In the genomic region with DNA sequence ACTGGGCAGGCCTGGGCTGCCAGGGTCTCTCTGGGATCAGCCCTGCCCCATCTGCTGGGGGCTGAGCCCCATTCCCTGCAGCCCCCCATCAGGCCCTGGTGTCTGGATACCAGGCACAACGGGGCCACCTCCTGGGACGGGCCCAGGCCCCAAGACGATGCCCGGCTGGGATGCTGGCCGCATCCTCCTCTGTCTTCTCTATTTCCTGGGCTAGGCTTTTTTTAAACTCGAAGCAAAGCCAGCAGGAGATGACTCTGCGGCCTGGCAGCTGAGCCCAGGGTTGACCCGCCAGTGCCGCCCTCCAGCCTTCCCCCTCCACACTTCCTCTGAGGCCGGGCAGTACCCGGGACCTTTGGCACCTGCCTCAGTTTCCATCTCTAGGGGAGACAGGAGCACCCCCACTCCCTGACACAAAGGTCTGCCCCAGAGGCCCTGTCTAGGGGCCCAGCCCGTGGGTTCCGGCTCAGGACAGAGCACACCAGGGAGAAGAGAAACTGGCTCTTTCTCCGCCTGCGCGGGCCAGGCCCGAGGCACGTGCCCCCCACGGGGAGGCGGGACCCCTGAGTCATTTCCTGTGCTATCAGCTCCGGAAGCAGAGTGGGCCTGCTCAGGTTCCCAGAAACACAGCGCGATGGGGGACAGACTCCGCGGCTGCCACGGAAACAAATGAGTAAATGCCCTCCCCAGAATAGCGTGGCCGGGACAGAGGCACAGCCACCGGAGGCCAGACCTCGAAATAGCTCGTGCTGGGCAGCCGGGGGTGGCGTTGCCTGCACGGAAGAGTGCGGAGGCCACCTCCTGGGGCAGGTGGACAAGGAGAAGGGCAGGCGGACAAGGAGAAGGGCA, we compare ENCODE assay signal across 8 cellular contexts.
DNase-seq lines count a peak whose midpoint lies in the region; ATAC-seq lines count a peak whose summit lies in the region.

No MANE protein-coding gene starts in this region.

- peak; percentile 80 for DNase-seq in SIG-M5 treated with dmso at 0.1 percent for 504 hours (lab: John Stamatoyannopoulos, UW; ENCODE audit: unreplicated experiment)
- peak; percentile 95 for DNase-seq in activated naive CD4-positive, alpha-beta T cell treated with anti-CD3 and anti-CD28 coated beads, Interleukin-2, amount 10 ng/mL, durations not matched to agents 7 days and 5 days
- DNase-seq in immature natural killer cell: peak; percentile 96 to 98 (median 97)
- peak; percentile 87 to 90 for DNase-seq in stimulated activated CD4-positive, alpha-beta T cell treated with anti-CD3 and anti-CD28 coated beads, Interleukin-1b, Interleukin-23, amount 100 ng/mL, for 1 hour (ENCODE audit: low read depth in 2 of 2)
- DNase-seq in AG08396 (ENCODE audit: low spot score): no peak
- no peak for DNase-seq in NCI-H1694 (lab: John Stamatoyannopoulos, UW)

- peaks cover 6% of the 10 kb centered on the region for H3K9me3 Mint-ChIP-seq in activated naive CD4-positive, alpha-beta T cell treated with anti-CD3 and anti-CD28 coated beads, Interleukin-2, amount 10 ng/mL, durations not matched to agents 7 days and 5 days
- H3K9me3 Mint-ChIP-seq in immature natural killer cell: peaks cover 0 to 3% (median under 1%) of the 10 kb centered on the region in 6 donors

- peak overlapping the region; percentile 85 for H3K4me3 Mint-ChIP-seq in activated naive CD4-positive, alpha-beta T cell treated with anti-CD3 and anti-CD28 coated beads, Interleukin-2, amount 10 ng/mL, durations not matched to agents 7 days and 5 days
- peak overlapping the region; percentile 90 to 99 (median 95) for H3K4me3 Mint-ChIP-seq in immature natural killer cell

- H3K27ac Mint-ChIP-seq in activated naive CD4-positive, alpha-beta T cell treated with anti-CD3 and anti-CD28 coated beads, Interleukin-2, amount 10 ng/mL, durations not matched to agents 7 days and 5 days: peak overlapping the region; percentile 99
- peak overlapping the region; percentile 99 to 100 (median 100) for H3K27ac Mint-ChIP-seq in immature natural killer cell

- CTCF ChIA-PET in activated naive CD4-positive, alpha-beta T cell treated with anti-CD3 and anti-CD28 coated beads, Interleukin-2, amount 10 ng/mL, durations not matched to agents 7 days and 5 days (lab: Charles Lee): interaction anchor here (1.2 kb wide), 1 partner anchor 11 kb away, joined by 3 read pairs; no protein-coding TSS in a partner anchor

- peaks cover 25% of the 10 kb centered on the region for H3K36me3 Mint-ChIP-seq in activated naive CD4-positive, alpha-beta T cell treated with anti-CD3 and anti-CD28 coated beads, Interleukin-2, amount 10 ng/mL, durations not matched to agents 7 days and 5 days
- H3K36me3 Mint-ChIP-seq in immature natural killer cell: peaks cover 0 to 5% (median 3%) of the 10 kb centered on the region in 3 donors

- peaks cover 70% of the 10 kb centered on the region for H3K4me1 Mint-ChIP-seq in activated naive CD4-positive, alpha-beta T cell treated with anti-CD3 and anti-CD28 coated beads, Interleukin-2, amount 10 ng/mL, durations not matched to agents 7 days and 5 days
- H3K4me1 Mint-ChIP-seq in immature natural killer cell: peaks cover 53 to 67% of the 10 kb centered on the region in 2 donors

- no peaks in the 10 kb centered on the region for H3K27me3 Mint-ChIP-seq in activated naive CD4-positive, alpha-beta T cell treated with anti-CD3 and anti-CD28 coated beads, Interleukin-2, amount 10 ng/mL, durations not matched to agents 7 days and 5 days
- H3K27me3 Mint-ChIP-seq in immature natural killer cell (ENCODE audit: low read depth in 3 of 3): peaks cover 15 to 19% (median 17%) of the 10 kb centered on the region in 3 donors

- ATAC-seq in GM18511 (IDR thresholded peaks at IDR 0.05; ENCODE audit: unreplicated experiment) (peak; percentile 80), HG02943 (IDR thresholded peaks at IDR 0.05; ENCODE audit: low read depth, unreplicated experiment) (peak; percentile 68)

Comparison
In these comparisons a context has a peak if more than half of its experiments do, and no peak if none do; other contexts are left out.
1. DNase-seq: peak in SIG-M5 treated with dmso at 0.1 percent for 504 hours (single experiment), activated naive CD4-positive, alpha-beta T cell treated with anti-CD3 and anti-CD28 coated beads, Interleukin-2, amount 10 ng/mL, durations not matched to agents 7 days and 5 days (single experiment), immature natural killer cell (3 of 3) and stimulated activated CD4-positive, alpha-beta T cell treated with anti-CD3 and anti-CD28 coated beads, Interleukin-1b, Interleukin-23, amount 100 ng/mL, for 1 hour (2 of 2); none in AG08396 (single experiment) and NCI-H1694 (single experiment).